Comparison of ENCODE assay signal across 1 cellular context in genomic region chr14:69719501-69719951, GRCh38.
TF ChIP-seq lines count a peak whose summit lies in the region.

No MANE protein-coding gene starts in this region.

TF ChIP-seq in H1, 55 proteins besides CTCF, POLR2A, EP300 and RAD21 (continued from another document):
- TF ChIP-seq SAP30 (IDR thresholded peaks at IDR 0.05; ENCODE audit: insufficient read depth, insufficient replicate concordance, low read length) (no peak), ASH2L (IDR thresholded peaks at IDR 0.05; ENCODE audit: low read length) (no peak), BCL11A (IDR thresholded peaks at IDR 0.05; ENCODE audit: low read depth in 2 of 2, low read length in 2 of 2) (no peak), KDM4A (IDR thresholded peaks at IDR 0.05; ENCODE audit: low read depth, low read length, severe bottlenecking) (no peak), RBBP5 (IDR thresholded peaks at IDR 0.05; ENCODE audit: borderline replicate concordance, low read depth, low read length) (no peak), JUN (IDR thresholded peaks at IDR 0.05; ENCODE audit: low read depth, low read length) (no peak), MAX (IDR thresholded peaks at IDR 0.05) (no peak), SIRT6 (IDR thresholded peaks at IDR 0.05; ENCODE audit: low read length) (no peak), TAF7 (optimal IDR thresholded peaks at IDR 0.05; ENCODE audit: borderline replicate concordance, low read depth, low read length) (no peak), TBP (IDR thresholded peaks at IDR 0.05; ENCODE audit: low read depth, low read length) (no peak)
